ENCODE assay signal across 1 cellular context in genomic region chr10:114077347-114077746, GRCh38.
A peak's percentile ranks its signal among the peaks of the same experiment; 100 is the strongest.
TF ChIP-seq lines count a peak whose summit lies in the region.

No MANE protein-coding gene starts in this region.

TF ChIP-seq in GM12878, 131 proteins besides CTCF, POLR2A, EP300 and RAD21 (continued from another document):
- TF ChIP-seq, protein P1, sequence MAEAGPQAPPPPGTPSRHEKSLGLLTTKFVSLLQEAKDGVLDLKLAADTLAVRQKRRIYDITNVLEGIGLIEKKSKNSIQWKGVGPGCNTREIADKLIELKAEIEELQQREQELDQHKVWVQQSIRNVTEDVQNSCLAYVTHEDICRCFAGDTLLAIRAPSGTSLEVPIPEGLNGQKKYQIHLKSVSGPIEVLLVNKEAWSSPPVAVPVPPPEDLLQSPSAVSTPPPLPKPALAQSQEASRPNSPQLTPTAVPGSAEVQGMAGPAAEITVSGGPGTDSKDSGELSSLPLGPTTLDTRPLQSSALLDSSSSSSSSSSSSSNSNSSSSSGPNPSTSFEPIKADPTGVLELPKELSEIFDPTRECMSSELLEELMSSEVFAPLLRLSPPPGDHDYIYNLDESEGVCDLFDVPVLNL (IDR thresholded peaks at IDR 0.05; ENCODE audit: low read depth, low read length): no peak
- TF ChIP-seq HDGF (IDR thresholded peaks at IDR 0.05) (no peak), CREB1 (IDR thresholded peaks at IDR 0.05; ENCODE audit: low read depth) (no peak), RELB (IDR thresholded peaks at IDR 0.05; ENCODE audit: low read depth) (no peak), ZNF384 (IDR thresholded peaks at IDR 0.05; ENCODE audit: borderline replicate concordance, low read depth, low read length) (peak; percentile 24; the same call in 1 of the 2 replicates), MYC (IDR thresholded peaks at IDR 0.05; ENCODE audit: insufficient read depth, insufficient read length, insufficient replicate concordance, low read length, severe bottlenecking) (no peak)
- TF ChIP-seq, protein P2, sequence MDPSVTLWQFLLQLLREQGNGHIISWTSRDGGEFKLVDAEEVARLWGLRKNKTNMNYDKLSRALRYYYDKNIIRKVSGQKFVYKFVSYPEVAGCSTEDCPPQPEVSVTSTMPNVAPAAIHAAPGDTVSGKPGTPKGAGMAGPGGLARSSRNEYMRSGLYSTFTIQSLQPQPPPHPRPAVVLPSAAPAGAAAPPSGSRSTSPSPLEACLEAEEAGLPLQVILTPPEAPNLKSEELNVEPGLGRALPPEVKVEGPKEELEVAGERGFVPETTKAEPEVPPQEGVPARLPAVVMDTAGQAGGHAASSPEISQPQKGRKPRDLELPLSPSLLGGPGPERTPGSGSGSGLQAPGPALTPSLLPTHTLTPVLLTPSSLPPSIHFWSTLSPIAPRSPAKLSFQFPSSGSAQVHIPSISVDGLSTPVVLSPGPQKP (IDR thresholded peaks at IDR 0.05; ENCODE audit: low read depth, low read length): no peak
- TF ChIP-seq, protein P3, sequence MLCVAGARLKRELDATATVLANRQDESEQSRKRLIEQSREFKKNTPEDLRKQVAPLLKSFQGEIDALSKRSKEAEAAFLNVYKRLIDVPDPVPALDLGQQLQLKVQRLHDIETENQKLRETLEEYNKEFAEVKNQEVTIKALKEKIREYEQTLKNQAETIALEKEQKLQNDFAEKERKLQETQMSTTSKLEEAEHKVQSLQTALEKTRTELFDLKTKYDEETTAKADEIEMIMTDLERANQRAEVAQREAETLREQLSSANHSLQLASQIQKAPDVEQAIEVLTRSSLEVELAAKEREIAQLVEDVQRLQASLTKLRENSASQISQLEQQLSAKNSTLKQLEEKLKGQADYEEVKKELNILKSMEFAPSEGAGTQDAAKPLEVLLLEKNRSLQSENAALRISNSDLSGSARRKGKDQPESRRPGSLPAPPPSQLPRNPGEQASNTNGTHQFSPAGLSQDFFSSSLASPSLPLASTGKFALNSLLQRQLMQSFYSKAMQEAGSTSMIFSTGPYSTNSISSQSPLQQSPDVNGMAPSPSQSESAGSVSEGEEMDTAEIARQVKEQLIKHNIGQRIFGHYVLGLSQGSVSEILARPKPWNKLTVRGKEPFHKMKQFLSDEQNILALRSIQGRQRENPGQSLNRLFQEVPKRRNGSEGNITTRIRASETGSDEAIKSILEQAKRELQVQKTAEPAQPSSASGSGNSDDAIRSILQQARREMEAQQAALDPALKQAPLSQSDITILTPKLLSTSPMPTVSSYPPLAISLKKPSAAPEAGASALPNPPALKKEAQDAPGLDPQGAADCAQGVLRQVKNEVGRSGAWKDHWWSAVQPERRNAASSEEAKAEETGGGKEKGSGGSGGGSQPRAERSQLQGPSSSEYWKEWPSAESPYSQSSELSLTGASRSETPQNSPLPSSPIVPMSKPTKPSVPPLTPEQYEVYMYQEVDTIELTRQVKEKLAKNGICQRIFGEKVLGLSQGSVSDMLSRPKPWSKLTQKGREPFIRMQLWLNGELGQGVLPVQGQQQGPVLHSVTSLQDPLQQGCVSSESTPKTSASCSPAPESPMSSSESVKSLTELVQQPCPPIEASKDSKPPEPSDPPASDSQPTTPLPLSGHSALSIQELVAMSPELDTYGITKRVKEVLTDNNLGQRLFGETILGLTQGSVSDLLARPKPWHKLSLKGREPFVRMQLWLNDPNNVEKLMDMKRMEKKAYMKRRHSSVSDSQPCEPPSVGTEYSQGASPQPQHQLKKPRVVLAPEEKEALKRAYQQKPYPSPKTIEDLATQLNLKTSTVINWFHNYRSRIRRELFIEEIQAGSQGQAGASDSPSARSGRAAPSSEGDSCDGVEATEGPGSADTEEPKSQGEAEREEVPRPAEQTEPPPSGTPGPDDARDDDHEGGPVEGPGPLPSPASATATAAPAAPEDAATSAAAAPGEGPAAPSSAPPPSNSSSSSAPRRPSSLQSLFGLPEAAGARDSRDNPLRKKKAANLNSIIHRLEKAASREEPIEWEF (IDR thresholded peaks at IDR 0.05; ENCODE audit: insufficient replicate concordance, low read depth, low read length): no peak
